In the genomic region with DNA sequence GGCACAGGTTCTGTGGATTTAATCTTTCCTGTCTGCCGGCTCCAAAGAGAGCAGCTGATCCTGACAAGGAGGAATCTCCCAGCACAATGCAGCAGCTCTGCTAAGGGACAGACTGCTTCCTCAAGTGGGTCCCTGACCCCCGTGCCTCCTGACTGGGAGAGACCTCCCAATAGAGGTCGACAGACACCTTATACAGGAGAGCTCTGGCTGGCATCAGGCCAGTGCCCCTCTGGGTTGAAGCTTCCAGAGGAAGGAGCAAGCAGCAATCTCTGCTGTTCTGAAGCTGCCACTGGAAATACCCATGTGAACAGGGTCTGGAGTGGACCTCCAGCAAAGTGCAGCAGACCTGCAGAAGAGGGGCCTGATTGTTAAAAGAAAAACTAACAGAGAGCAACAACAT, we compare ENCODE assay signal across 10 cellular contexts.
"Had no signal": no experiment of that assay in that cellular context is flagged by ENCODE, and none has a peak within 500 bp of the region (broad histone marks: within the 10 kb centered on the region; RNA-seq: fewer than 3 reads in every experiment).

No MANE protein-coding gene starts in this region.

- DNase-seq: GM23248, GOT3, H7, HFFc6, KBM-7 had no signal

- H3K4me3 Mint-ChIP-seq: HFFc6, IgD-negative memory B cell had no signal

- H3K27ac Mint-ChIP-seq: HFFc6, IgD-negative memory B cell had no signal

- H3K4me1 ChIP-seq: HAP-1 had no signal

- H3K9me3 ChIP-seq: HAP-1 had no signal

- H3K27me3 Mint-ChIP-seq: IgD-negative memory B cell had no signal

- H3K27ac ChIP-seq: GM23248, HL-60 had no signal

- H3K36me3 ChIP-seq: HAP-1 had no signal

- H3K4me1 Mint-ChIP-seq: IgD-negative memory B cell had no signal

- H3K36me3 Mint-ChIP-seq: IgD-negative memory B cell had no signal

- ATAC-seq: HCT116, HepG2 had no signal

- H3K4me3 ChIP-seq: GM23248, HAP-1 had no signal
